ENCODE assay signal across 1 cellular context in genomic region chr2:201470821-201471731, GRCh38.
TF ChIP-seq lines count a peak whose summit lies in the region.

No MANE protein-coding gene starts in this region.

TF ChIP-seq in SK-N-SH treated with all-trans-retinoic acid at 6 μM for 48 hours, 23 proteins besides CTCF, POLR2A, EP300 and RAD21 (continued from another document):
- TF ChIP-seq POU6F1 (CRISPR knock-in tag; IDR thresholded peaks at IDR 0.05; ENCODE audit: borderline replicate concordance, low read depth) (no peak), ZNF70 (CRISPR knock-in tag; IDR thresholded peaks at IDR 0.05) (no peak), ARNTL (CRISPR knock-in tag; IDR thresholded peaks at IDR 0.05; ENCODE audit: borderline replicate concordance, low read depth) (no peak), OSR1 (CRISPR knock-in tag; IDR thresholded peaks at IDR 0.05) (no peak)
